Comparison of ENCODE assay signal across 14 cellular contexts in genomic region chr2:30424231-30424630, GRCh38. TPM values are rescaled to one million over a fixed set of nuclear protein-coding genes. Genes with fewer than 3 reads are reported as not detected.
DNase-seq lines count a peak whose midpoint lies in the region; ATAC-seq and TF ChIP-seq lines count a peak whose summit lies in the region.
"Had no signal": no experiment of that assay in that cellular context is flagged by ENCODE, and none has a peak within 500 bp of the region (broad histone marks: within the 10 kb centered on the region; RNA-seq: fewer than 3 reads in every experiment).

No MANE protein-coding gene starts in this region.

- H4K20me1 ChIP-seq in smooth muscle cell (ENCODE audit: low read depth), result no peaks in the 10 kb centered on the region

- no peaks in the 10 kb centered on the region for H3K9me3 ChIP-seq in smooth muscle cell (replicated peaks; ENCODE audit: low read depth)

- H3K27ac ChIP-seq in smooth muscle cell (ENCODE audit: low read depth), result peak overlapping the region; percentile 77

- H3K27ac Mint-ChIP-seq in T-cell (peak overlapping the region; percentile 75 to 91), immature natural killer cell (peak overlapping the region; percentile 13 to 95 (median 77))
- H3K27ac Mint-ChIP-seq: GM23338 had no signal

- H3K4me1 ChIP-seq in smooth muscle cell (ENCODE audit: low read depth), result peaks cover 24% of the 10 kb centered on the region

- CTCF ChIA-PET in T-cell (lab: Charles Lee), result interaction anchor here (0.5 to 2.2 kb wide), 3 partner anchors 22 to 220 kb away, joined by 3 to 5 read pairs (median 3); no protein-coding TSS in a partner anchor

- H2AFZ ChIP-seq in smooth muscle cell (ENCODE audit: low read depth), result no peak overlapping the region
- H2AFZ ChIP-seq: GM23338 had no signal

- peaks cover 68% of the 10 kb centered on the region for H3K4me1 Mint-ChIP-seq in activated T-cell treated with anti-CD3 and anti-CD28 coated beads, Interleukin-2, amount 50 U/mL, for 4 hours (ENCODE audit: low read depth)
- peaks cover 66 to 75% (median 68%) of the 10 kb centered on the region in 3 donors for H3K4me1 Mint-ChIP-seq in T-cell
- H3K4me1 Mint-ChIP-seq in immature natural killer cell, result peaks cover 62 to 63% of the 10 kb centered on the region in 2 donors

- no peak for TF ChIP-seq CTCF in smooth muscle cell (IDR thresholded peaks at IDR 0.05; ENCODE audit: borderline replicate concordance, insufficient read depth, poor library complexity, severe bottlenecking)

- POLR2A ChIA-PET in T-cell (lab: Charles Lee), result interaction anchor here in 1 of 2 donors (0.9 kb wide), 1 partner anchor 192 kb away, joined by 3 read pairs; no protein-coding TSS in a partner anchor

- H3F3A ChIP-seq in smooth muscle cell (ENCODE audit: low read depth), result peaks cover 24% of the 10 kb centered on the region

- no peak overlapping the region for H3K4me3 ChIP-seq in smooth muscle cell
- H3K4me3 ChIP-seq: GM23338 had no signal

- ATAC-seq in activated T-cell treated with anti-CD3 and anti-CD28 coated beads, Interleukin-2, amount 50 U/mL, for 4 hours, result no peak
- ATAC-seq in T-cell (replicated peaks in 1 of 4), result no peak
- no peak for ATAC-seq in HG03565 (IDR thresholded peaks at IDR 0.05; ENCODE audit: unreplicated experiment)
- ATAC-seq: GM23338, PC-3 had no signal

- no peaks in the 10 kb centered on the region for H3K79me2 ChIP-seq in smooth muscle cell (ENCODE audit: low read depth)

- no peaks in the 10 kb centered on the region for H3K27me3 Mint-ChIP-seq in activated T-cell treated with anti-CD3 and anti-CD28 coated beads, Interleukin-2, amount 50 U/mL, for 4 hours (ENCODE audit: low read depth)
- no peaks in the 10 kb centered on the region for H3K27me3 Mint-ChIP-seq in T-cell
- peaks cover 0 to 10% (median 7%) of the 10 kb centered on the region in 3 donors for H3K27me3 Mint-ChIP-seq in immature natural killer cell (ENCODE audit: low read depth in 3 of 3)

- no peaks in the 10 kb centered on the region for H3K27me3 ChIP-seq in smooth muscle cell (ENCODE audit: low read depth)

- H3K36me3 Mint-ChIP-seq in activated T-cell treated with anti-CD3 and anti-CD28 coated beads, Interleukin-2, amount 50 U/mL, for 4 hours (ENCODE audit: insufficient read depth), result no peaks in the 10 kb centered on the region
- H3K36me3 Mint-ChIP-seq in T-cell (peaks cover 3% of the 10 kb centered on the region), immature natural killer cell (no peaks in the 10 kb centered on the region)
- H3K36me3 Mint-ChIP-seq: CD14-positive monocyte had no signal

- no peak overlapping the region for H3K9ac ChIP-seq in smooth muscle cell (ENCODE audit: low read depth)

- 96% methylated on average over 1 of the region's 1 CpG for WGBS in smooth muscle cell (ENCODE audit: low lambda C conversion rate)

- H3K4me3 Mint-ChIP-seq in activated T-cell treated with anti-CD3 and anti-CD28 coated beads, Interleukin-2, amount 50 U/mL, for 4 hours, result peak overlapping the region; percentile 19
- H3K4me3 Mint-ChIP-seq in T-cell, result peak overlapping the region in 1 of 3 donors; percentile 33
- no peak overlapping the region for H3K4me3 Mint-ChIP-seq in immature natural killer cell
- H3K4me3 Mint-ChIP-seq: CD14-positive monocyte, GM23338 had no signal

- H3K9me3 Mint-ChIP-seq in activated T-cell treated with anti-CD3 and anti-CD28 coated beads, Interleukin-2, amount 50 U/mL, for 4 hours, result no peaks in the 10 kb centered on the region
- peaks cover 0 to 6% (median 0%) of the 10 kb centered on the region in 3 donors for H3K9me3 Mint-ChIP-seq in T-cell
- H3K9me3 Mint-ChIP-seq in immature natural killer cell, result no peaks in the 10 kb centered on the region
- H3K9me3 Mint-ChIP-seq: GM23338 had no signal

- no peaks in the 10 kb centered on the region for H3K36me3 ChIP-seq in smooth muscle cell (ENCODE audit: low read depth)

- DNase-seq in activated T-cell treated with anti-CD3 and anti-CD28 coated beads, Interleukin-2, amount 50 U/mL, for 4 hours, result no peak
- DNase-seq in activated T-cell treated with anti-CD3 and anti-CD28 coated beads for 4 hours (no peak), T-cell (no peak), immature natural killer cell (no peak), smooth muscle cell (lab: John Stamatoyannopoulos, UW; ENCODE audit: unreplicated experiment) (no peak), superior temporal gyrus (ENCODE audit: extremely low spot score) (no peak)
- DNase-seq in activated CD8-positive, alpha-beta memory T cell treated with anti-CD3 and anti-CD28 coated beads, Interleukin-2, amount 50 U/mL, for 4 hours, result no peak
- DNase-seq: GF-D8, NCI-H1048, NCI-H69, PC-3 had no signal

- no peak overlapping the region for H3K4me2 ChIP-seq in smooth muscle cell
- H3K4me2 ChIP-seq: GM23338 had no signal

RNA-seq across cellular contexts. Expression of gene LCLAT1, which starts 22.8 kb away (rescaled TPM):
- total RNA-seq in activated T-cell treated with anti-CD3 and anti-CD28 coated beads, Interleukin-2, amount 50 U/mL, for 4 hours, result 10 to 100 TPM; 24.3 to 27.4 (median 26.2) TPM
- total RNA-seq in T-cell, result 10 to 100 TPM; 13.8 to 33.0 (median 19.6) TPM
- polyA plus RNA-seq in immature natural killer cell, result 10 to 100 TPM in 1 of 3 donors, 1 to 10 TPM in 2; 4.7 to 13.5 (median 5.4) TPM
- total RNA-seq in smooth muscle cell, result 11.7 and 15.9 TPM in 2 replicates
- polyA plus RNA-seq in smooth muscle cell, result 2.6 and 4.8 TPM in 2 replicates
